Comparison of ENCODE assay signal across 3 cellular contexts in the genomic region with DNA sequence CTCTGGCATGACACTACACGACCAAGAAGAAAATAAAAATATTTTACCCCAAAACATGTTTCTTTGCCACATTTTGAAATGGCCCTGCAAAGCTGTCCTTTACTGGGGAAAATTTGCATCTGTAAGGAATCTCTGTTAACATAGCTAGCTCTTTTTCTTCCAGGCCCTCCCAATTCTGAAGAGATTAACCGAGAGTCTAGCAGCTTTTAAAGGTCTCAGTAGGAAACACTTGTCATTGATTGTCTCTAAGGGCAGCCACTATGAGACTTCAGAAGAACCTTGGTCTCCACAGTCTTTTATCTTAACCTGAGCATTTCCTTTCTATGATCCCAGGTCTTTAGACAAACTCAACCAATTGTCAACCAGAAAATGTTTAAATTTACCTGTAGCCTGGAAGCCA. TPM values are rescaled to one million over a fixed set of nuclear protein-coding genes. Genes with fewer than 3 reads are reported as not detected.
"Had no signal": no experiment of that assay in that cellular context is flagged by ENCODE, and none has a peak within 500 bp of the region (broad histone marks: within the 10 kb centered on the region; RNA-seq: fewer than 3 reads in every experiment).

No MANE protein-coding gene starts in this region.

RNA-seq across cellular contexts. Expression of a gene that starts 9.5 kb away (rescaled TPM):
- total RNA-seq: HT-29 had no signal

RNA-seq across cellular contexts. Expression of a gene that starts 48.0 kb away (rescaled TPM):
- total RNA-seq: GM23248, IMR-90 had no signal
- polyA plus RNA-seq: GM23248 had no signal
